ENCODE assay signal across 32 cellular contexts in the genomic region with DNA sequence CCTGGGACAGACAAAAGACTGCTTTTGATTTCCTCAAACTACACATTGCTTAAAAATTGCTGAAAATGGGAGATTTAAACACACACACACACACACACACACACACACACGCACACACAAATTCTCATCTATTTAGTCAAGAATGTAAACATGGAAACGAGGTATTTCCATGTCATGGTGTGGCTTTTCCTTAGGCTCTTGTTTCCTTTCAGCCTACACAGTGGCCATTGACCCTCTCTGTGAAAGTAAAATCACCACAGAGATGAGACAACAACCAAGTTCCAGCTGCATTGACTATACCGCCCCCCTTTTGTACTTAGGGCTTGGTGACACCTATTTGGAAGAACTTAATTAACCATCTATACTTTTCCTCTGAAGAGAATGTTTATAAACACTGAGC. TPM values are rescaled to one million over a fixed set of nuclear protein-coding genes. Genes with fewer than 3 reads are reported as not detected.
A peak's percentile ranks its signal among the peaks of the same experiment; 100 is the strongest.
DNase-seq lines count a peak whose midpoint lies in the region; ATAC-seq and TF ChIP-seq lines count a peak whose summit lies in the region.
"Had no signal": no experiment of that assay in that cellular context is flagged by ENCODE, and none has a peak within 500 bp of the region (broad histone marks: within the 10 kb centered on the region; RNA-seq: fewer than 3 reads in every experiment).

No MANE protein-coding gene starts in this region.

- intact Hi-C loops in activated T-helper 2 cell treated with anti-CD3 and anti-CD28 coated beads, Interferon-gamma antibody, Interleukin-2, Interleukin-4, amounts not matched to agents 10 μg/mL and 5 μg/mL and 100 μg/mL, durations not matched to agents 14 hours and 24 hours and 36 hours (cut with micrococcal nuclease): no loop called here
- intact Hi-C loops in prostate gland (cut with DNase I): loop anchor here (5.0 to 10.0 kb wide), 2 partner anchors 74 to 682 kb away; a partner anchor contains a TSS

- H3K27ac ChIP-seq in mesodermal cell (ENCODE audit: low read depth, low read length, severe bottlenecking) (peak overlapping the region; percentile 13), prostate gland (no peak overlapping the region)
- H3K27ac ChIP-seq: pancreas, Peyer's patch, upper lobe of left lung had no signal

- H3K36me3 Mint-ChIP-seq in endothelial cell (ENCODE audit: low read depth, unreplicated experiment): no peaks in the 10 kb centered on the region
- H3K36me3 Mint-ChIP-seq in activated T-helper 2 cell treated with anti-CD3 and anti-CD28 coated beads, Interferon-gamma antibody, Interleukin-2, Interleukin-4, amounts not matched to agents 10 μg/mL and 5 μg/mL and 100 μg/mL, durations not matched to agents 14 hours and 24 hours and 36 hours (ENCODE audit: low read depth): no peaks in the 10 kb centered on the region
- H3K36me3 Mint-ChIP-seq: activated naive CD4-positive, alpha-beta T cell treated with anti-CD3 and anti-CD28 coated beads, Interleukin-2, amount 10 ng/mL, durations not matched to agents 7 days and 5 days had no signal

- no peak for TF ChIP-seq CTCF in endothelial cell (IDR thresholded peaks at IDR 0.05; ENCODE audit: unreplicated experiment)
- no peak for TF ChIP-seq CTCF in prostate gland (IDR thresholded peaks at IDR 0.05)

- no peak for ATAC-seq in stimulated activated naive CD8-positive, alpha-beta T cell treated with anti-CD3 and anti-CD28 coated beads, Interleukin-15, Interleukin-2, amounts not matched to agents 100 U/mL and 50 U/mL, for 24 hours
- ATAC-seq: activated T-cell treated with anti-CD3 and anti-CD28 coated beads, Interleukin-2, amount 50 U/mL, for 72 hours; pancreas had no signal

- H3K4me3 ChIP-seq in mesodermal cell (ENCODE audit: extremely low read depth, insufficient read depth, low read length, poor library complexity, severe bottlenecking): no peak overlapping the region
- no peak overlapping the region for H3K4me3 ChIP-seq in prostate gland
- H3K4me3 ChIP-seq: HAP-1, pancreas, Peyer's patch, upper lobe of left lung had no signal

- no peak for TF ChIP-seq POLR2A in prostate gland (IDR thresholded peaks at IDR 0.05)

- no peaks in the 10 kb centered on the region for H3K9me3 ChIP-seq in mesodermal cell (ENCODE audit: control insufficient read depth, low read length)
- H3K9me3 ChIP-seq in prostate gland: no peaks in the 10 kb centered on the region
- H3K9me3 ChIP-seq: HAP-1, pancreas, Peyer's patch, upper lobe of left lung had no signal

- no peaks in the 10 kb centered on the region for H3K27me3 ChIP-seq in prostate gland (replicated peaks; ENCODE audit: insufficient read depth)
- H3K27me3 ChIP-seq: pancreas, Peyer's patch, upper lobe of left lung had no signal

- H3K36me3 ChIP-seq in mesodermal cell (ENCODE audit: control insufficient read depth, insufficient read depth, low read length) (peaks cover 5% of the 10 kb centered on the region), prostate gland (no peaks in the 10 kb centered on the region)
- H3K36me3 ChIP-seq: pancreas had no signal

- H3K4me1 Mint-ChIP-seq in endothelial cell (ENCODE audit: unreplicated experiment): peaks cover 11% of the 10 kb centered on the region
- H3K4me1 Mint-ChIP-seq in activated T-helper 2 cell treated with anti-CD3 and anti-CD28 coated beads, Interferon-gamma antibody, Interleukin-2, Interleukin-4, amounts not matched to agents 10 μg/mL and 5 μg/mL and 100 μg/mL, durations not matched to agents 14 hours and 24 hours and 36 hours (ENCODE audit: low read depth): no peaks in the 10 kb centered on the region
- H3K4me1 Mint-ChIP-seq: activated CD4-positive, alpha-beta T cell treated with anti-CD3 and anti-CD28 coated beads, Interleukin-2, amount 10 ng/mL, durations not matched to agents 7 days and 5 days; activated naive CD4-positive, alpha-beta T cell treated with anti-CD3 and anti-CD28 coated beads, Interleukin-2, amount 10 ng/mL, durations not matched to agents 7 days and 5 days; endodermal cell; nephron had no signal

- H3K27me3 Mint-ChIP-seq in endothelial cell (ENCODE audit: unreplicated experiment): no peaks in the 10 kb centered on the region
- H3K27me3 Mint-ChIP-seq in activated T-helper 2 cell treated with anti-CD3 and anti-CD28 coated beads, Interferon-gamma antibody, Interleukin-2, Interleukin-4, amounts not matched to agents 10 μg/mL and 5 μg/mL and 100 μg/mL, durations not matched to agents 14 hours and 24 hours and 36 hours (ENCODE audit: low read depth): no peaks in the 10 kb centered on the region
- H3K27me3 Mint-ChIP-seq: activated CD4-positive, alpha-beta T cell treated with anti-CD3 and anti-CD28 coated beads, Interleukin-2, amount 10 ng/mL, durations not matched to agents 7 days and 5 days had no signal

- no peak overlapping the region for H3K4me3 Mint-ChIP-seq in endothelial cell (ENCODE audit: unreplicated experiment)
- H3K4me3 Mint-ChIP-seq in activated T-helper 2 cell treated with anti-CD3 and anti-CD28 coated beads, Interferon-gamma antibody, Interleukin-2, Interleukin-4, amounts not matched to agents 10 μg/mL and 5 μg/mL and 100 μg/mL, durations not matched to agents 14 hours and 24 hours and 36 hours (ENCODE audit: low read depth): no peak overlapping the region
- H3K4me3 Mint-ChIP-seq: activated CD4-positive, alpha-beta T cell treated with anti-CD3 and anti-CD28 coated beads, Interleukin-2, amount 10 ng/mL, durations not matched to agents 7 days and 5 days; activated naive CD4-positive, alpha-beta T cell treated with anti-CD3 and anti-CD28 coated beads, Interleukin-2, amount 10 ng/mL, durations not matched to agents 7 days and 5 days; activated T-cell treated with anti-CD3 and anti-CD28 coated beads, Interleukin-2, amount 50 U/mL, for 72 hours; endodermal cell; nephron had no signal

- no peaks in the 10 kb centered on the region for H3K4me1 ChIP-seq in mesodermal cell (ENCODE audit: control insufficient read depth, insufficient read depth, low read length, poor library complexity, severe bottlenecking)
- H3K4me1 ChIP-seq in prostate gland (replicated peaks): no peaks in the 10 kb centered on the region
- H3K4me1 ChIP-seq: pancreas, Peyer's patch, upper lobe of left lung had no signal

- DNase-seq in EL: peak; percentile 22
- DNase-seq in RPMI7951 (ENCODE audit: low read depth): peak; percentile 15
- DNase-seq in endothelial cell (ENCODE audit: low spot score): no peak
- DNase-seq in activated T-helper 2 cell treated with anti-CD3 and anti-CD28 coated beads, Interferon-gamma antibody, Interleukin-2, Interleukin-4, amounts not matched to agents 10 μg/mL and 5 μg/mL and 100 μg/mL, durations not matched to agents 14 hours and 24 hours and 36 hours (ENCODE audit: low spot score): no peak
- DNase-seq in stimulated activated CD4-positive, alpha-beta T cell treated with anti-CD3 and anti-CD28 coated beads, Interleukin-2, amount 100 ng/mL, for 24 hours: no peak
- DNase-seq in prostate gland (ENCODE audit: low spot score): no peak
- DNase-seq in stimulated activated naive CD8-positive, alpha-beta T cell treated with anti-CD3 and anti-CD28 coated beads, Interleukin-15, Interleukin-2, amounts not matched to agents 100 U/mL and 50 U/mL, for 24 hours: no peak
- DNase-seq: ACHN; activated CD4-positive, alpha-beta T cell treated with anti-CD3 and anti-CD28 coated beads, Interleukin-2, amount 10 ng/mL, durations not matched to agents 7 days and 5 days; activated naive CD4-positive, alpha-beta T cell treated with anti-CD3 and anti-CD28 coated beads, Interleukin-2, amount 10 ng/mL, durations not matched to agents 7 days and 5 days; activated T-cell treated with anti-CD3 and anti-CD28 coated beads, Interleukin-2, amount 50 U/mL, for 72 hours; amygdala; C1 segment of cervical spinal cord; COR-L47; cortex of kidney; DMS53; endodermal cell; GF-D8; hypothalamus; islet precursor cell; Kasumi-1; NCI-H187; NCI-H2171; NCI-H524; pancreas; Peyer's patch; small intestine; stimulated activated CD8-positive, alpha-beta memory T cell treated with anti-CD3 and anti-CD28 coated beads, Interleukin-4, amount 100 ng/mL, for 48 hours; upper lobe of left lung had no signal

- H3K9me3 Mint-ChIP-seq in endothelial cell (ENCODE audit: unreplicated experiment): no peaks in the 10 kb centered on the region
- no peaks in the 10 kb centered on the region for H3K9me3 Mint-ChIP-seq in activated T-helper 2 cell treated with anti-CD3 and anti-CD28 coated beads, Interferon-gamma antibody, Interleukin-2, Interleukin-4, amounts not matched to agents 10 μg/mL and 5 μg/mL and 100 μg/mL, durations not matched to agents 14 hours and 24 hours and 36 hours
- H3K9me3 Mint-ChIP-seq: activated CD4-positive, alpha-beta T cell treated with anti-CD3 and anti-CD28 coated beads, Interleukin-2, amount 10 ng/mL, durations not matched to agents 7 days and 5 days; activated naive CD4-positive, alpha-beta T cell treated with anti-CD3 and anti-CD28 coated beads, Interleukin-2, amount 10 ng/mL, durations not matched to agents 7 days and 5 days; activated T-cell treated with anti-CD3 and anti-CD28 coated beads, Interleukin-2, amount 50 U/mL, for 72 hours; endodermal cell; nephron had no signal

- peak overlapping the region; percentile 76 for H3K27ac Mint-ChIP-seq in endothelial cell (ENCODE audit: unreplicated experiment)
- no peak overlapping the region for H3K27ac Mint-ChIP-seq in activated T-helper 2 cell treated with anti-CD3 and anti-CD28 coated beads, Interferon-gamma antibody, Interleukin-2, Interleukin-4, amounts not matched to agents 10 μg/mL and 5 μg/mL and 100 μg/mL, durations not matched to agents 14 hours and 24 hours and 36 hours
- H3K27ac Mint-ChIP-seq: activated CD4-positive, alpha-beta T cell treated with anti-CD3 and anti-CD28 coated beads, Interleukin-2, amount 10 ng/mL, durations not matched to agents 7 days and 5 days; activated naive CD4-positive, alpha-beta T cell treated with anti-CD3 and anti-CD28 coated beads, Interleukin-2, amount 10 ng/mL, durations not matched to agents 7 days and 5 days; activated T-cell treated with anti-CD3 and anti-CD28 coated beads, Interleukin-2, amount 50 U/mL, for 72 hours; endodermal cell; nephron had no signal

- WGBS in mesodermal cell (ENCODE audit: insufficient coverage in 2 of 2), 2 experiments: 80% methylated on average over 1 of the region's 3 CpGs; no CpG with 5 or more reads in 1 of the 2 experiments
- 82% methylated on average over 3 of the region's 3 CpGs for WGBS in prostate gland

RNA-seq across cellular contexts. Expression of a gene that starts 41.9 kb away (rescaled TPM):
- 33.0 and 41.7 TPM in 2 replicates for total RNA-seq in RPMI7951 (2014; rRNA removed; shearing (Covaris generic))
- 10.0 TPM for total RNA-seq in endothelial cell (ENCODE audit: unreplicated experiment)
- 20.5 TPM for polyA plus RNA-seq in mesodermal cell (2013, experiment 1 of 2)
- 18.7 TPM for polyA plus RNA-seq in mesodermal cell (2013, experiment 2 of 2)
- 2.1 and 3.1 TPM in 2 replicates for total RNA-seq in activated T-helper 2 cell treated with anti-CD3 and anti-CD28 coated beads, Interferon-gamma antibody, Interleukin-2, Interleukin-4, amounts not matched to agents 10 μg/mL and 5 μg/mL and 100 μg/mL, durations not matched to agents 14 hours and 24 hours and 36 hours
- 100 to 1,000 TPM in 1 of 2 donors, 10 to 100 TPM in 1; 34.8 to 115 TPM for total RNA-seq in prostate gland

Comparison
In these comparisons a context has a peak if more than half of its experiments do, and no peak if none do; other contexts are left out.
1. DNase-seq: peak in EL (single experiment) and RPMI7951 (single experiment); none in endothelial cell (single experiment), activated T-helper 2 cell treated with anti-CD3 and anti-CD28 coated beads, Interferon-gamma antibody, Interleukin-2, Interleukin-4, amounts not matched to agents 10 μg/mL and 5 μg/mL and 100 μg/mL, durations not matched to agents 14 hours and 24 hours and 36 hours (single experiment), stimulated activated CD4-positive, alpha-beta T cell treated with anti-CD3 and anti-CD28 coated beads, Interleukin-2, amount 100 ng/mL, for 24 hours (0 of 2), prostate gland (single experiment) and stimulated activated naive CD8-positive, alpha-beta T cell treated with anti-CD3 and anti-CD28 coated beads, Interleukin-15, Interleukin-2, amounts not matched to agents 100 U/mL and 50 U/mL, for 24 hours (single experiment).